In the genomic region with DNA sequence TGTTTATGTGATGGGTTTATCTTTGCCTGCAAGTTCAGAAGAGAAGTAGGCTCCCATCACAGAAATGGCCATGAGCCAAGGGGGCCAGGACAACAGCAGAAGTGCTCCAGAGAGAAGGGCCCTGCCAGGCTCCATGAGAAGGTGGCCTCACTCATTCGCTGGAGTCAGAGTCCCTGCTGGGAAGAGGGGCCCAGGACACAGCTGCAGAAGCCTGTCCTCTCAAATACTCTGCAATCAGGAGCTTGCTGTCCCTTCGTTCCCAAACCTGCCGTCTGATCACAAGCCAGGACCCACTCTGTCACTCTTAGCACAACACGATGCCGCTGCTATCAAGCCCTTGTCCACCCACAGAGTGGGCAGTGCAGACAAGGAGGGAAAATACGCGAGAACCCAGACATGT, we compare ENCODE assay signal across 19 cellular contexts.
DNase-seq lines count a peak whose midpoint lies in the region; ATAC-seq and TF ChIP-seq lines count a peak whose summit lies in the region.
"Had no signal": no experiment of that assay in that cellular context is flagged by ENCODE, and none has a peak within 500 bp of the region (broad histone marks: within the 10 kb centered on the region; RNA-seq: fewer than 3 reads in every experiment).

No MANE protein-coding gene starts in this region.

- no peak overlapping the region for H2AFZ ChIP-seq in neuronal stem cell (ENCODE audit: low read length)
- H2AFZ ChIP-seq: GM23248 had no signal

- H3K9ac ChIP-seq in neuronal stem cell (ENCODE audit: low read depth, low read length, poor library complexity) = no peak overlapping the region
- H3K9ac ChIP-seq: BLaER1, GM23248 had no signal

- no peak overlapping the region for H2BK12ac ChIP-seq in neuronal stem cell (ENCODE audit: low read length)

- H2AK5ac ChIP-seq in neuronal stem cell (ENCODE audit: low read depth, low read length) = no peak overlapping the region

- H2BK120ac ChIP-seq in neuronal stem cell (ENCODE audit: low read depth, low read length) = no peak overlapping the region

- H3K27me3 ChIP-seq in right atrium auricular region (no peaks in the 10 kb centered on the region), neuronal stem cell (ENCODE audit: control insufficient read depth in 3 of 3, insufficient read depth in 3 of 3, low read depth in 1 of 3, low read length in 3 of 3) (peaks cover 0 to 36% (median 0%) of the 10 kb centered on the region in 3 experiments)
- H3K27me3 ChIP-seq: BLaER1 had no signal

- no peak overlapping the region for H3K14ac ChIP-seq in neuronal stem cell (ENCODE audit: low read length)

- H2BK15ac ChIP-seq in neuronal stem cell (ENCODE audit: low read length) = no peak overlapping the region

- no peak overlapping the region for H3K4me3 ChIP-seq in right atrium auricular region
- H3K4me3 ChIP-seq in neuronal stem cell (ENCODE audit: low read length in 2 of 2) = no peak overlapping the region
- H3K4me3 ChIP-seq: BLaER1, GM12878, GM23248 had no signal

- H3K27ac ChIP-seq in right atrium auricular region = no peak overlapping the region
- no peak overlapping the region for H3K27ac ChIP-seq in neuronal stem cell (replicated peaks; ENCODE audit: low read length)
- H3K27ac ChIP-seq: BLaER1, C4-2B, GM23248 had no signal

- H3K9me3 ChIP-seq in right atrium auricular region (no peaks in the 10 kb centered on the region), neuronal stem cell (replicated peaks in 1 of 2; ENCODE audit: control insufficient read depth in 2 of 2, insufficient read depth in 1 of 2, low read depth in 1 of 2, low read length in 2 of 2) (no peaks in the 10 kb centered on the region)
- H3K9me3 ChIP-seq: BLaER1, Caco-2 had no signal

- no peak overlapping the region for H4K8ac ChIP-seq in neuronal stem cell (ENCODE audit: low read depth, low read length)

- no peak for DNase-seq in Right ventricle myocardium superior
- DNase-seq in right atrium auricular region (ENCODE audit: low spot score) = no peak
- peak; percentile 81 for DNase-seq in NCI-H446 treated with DMSO at 0.1 percent for 48 hours (lab: John Stamatoyannopoulos, UW)
- no peak for DNase-seq in left ventricle myocardium superior
- DNase-seq in neuronal stem cell (ENCODE audit: low spot score) = no peak
- no peak for DNase-seq in SKM-1 (lab: John Stamatoyannopoulos, UW; ENCODE audit: unreplicated experiment)
- DNase-seq in DMS79 treated with DMSO at 0.1 percent for 48 hours (lab: John Stamatoyannopoulos, UW) = no peak
- DNase-seq in activated effector memory CD4-positive, alpha-beta T cell treated with Interleukin-2 at 50 U/mL for 16 hours = no peak
- DNase-seq: Caco-2; CD4-positive, CD25-positive, alpha-beta regulatory T cell; CD8-positive, alpha-beta T cell; DMS53; DND-41; GDM1; GM23248; HCEC 1CT had no signal

- TF ChIP-seq CTCF in right atrium auricular region (IDR thresholded peaks at IDR 0.05) = no peak

- no peak overlapping the region for H2BK5ac ChIP-seq in neuronal stem cell (ENCODE audit: low read length)

- ATAC-seq in Right ventricle myocardium superior (ENCODE audit: poor library complexity) (peak; percentile 25), left ventricle myocardium superior (peak; percentile 18)
- ATAC-seq: CD8-positive, alpha-beta T cell; GM12878 had no signal

- no peak overlapping the region for H3K23ac ChIP-seq in neuronal stem cell (ENCODE audit: low read depth, low read length, poor library complexity)

- no peak overlapping the region for H4K91ac ChIP-seq in neuronal stem cell (ENCODE audit: low read depth, low read length, poor library complexity)

- no peaks in the 10 kb centered on the region for H3K79me1 ChIP-seq in neuronal stem cell (ENCODE audit: low read depth, low read length)

- H3K36me3 ChIP-seq in right atrium auricular region (peaks cover 40% of the 10 kb centered on the region), neuronal stem cell (replicated peaks in 1 of 2; ENCODE audit: control insufficient read depth in 2 of 2, insufficient read depth in 2 of 2, low read length in 2 of 2) (no peaks in the 10 kb centered on the region)
- H3K36me3 ChIP-seq: BLaER1 had no signal

- peaks cover 0 to 24% of the 10 kb centered on the region in 2 donors for H3K4me1 ChIP-seq in right atrium auricular region
- peaks cover 0 to 2% of the 10 kb centered on the region in 2 donors for H3K4me1 ChIP-seq in neuronal stem cell (ENCODE audit: control insufficient read depth in 2 of 2, insufficient read depth in 1 of 2, low read depth in 1 of 2, low read length in 2 of 2)
- H3K4me1 ChIP-seq: BLaER1, Caco-2 had no signal

- H3K4ac ChIP-seq in neuronal stem cell (ENCODE audit: low read length) = no peak overlapping the region

- intact Hi-C loops in Right ventricle myocardium superior (cut with DNase I) (no loop called here), left ventricle myocardium superior (cut with micrococcal nuclease) (no loop called here)

- no peak overlapping the region for H3K4me2 ChIP-seq in neuronal stem cell (ENCODE audit: insufficient read depth, low read length, poor library complexity, severe bottlenecking)
- H3K4me2 ChIP-seq: BLaER1 had no signal

- H3K18ac ChIP-seq in neuronal stem cell (ENCODE audit: low read length) = peak overlapping the region; percentile 20

- WGBS in neuronal stem cell (ENCODE audit: extremely low coverage in 2 of 2, insufficient read length in 2 of 2, insufficient replicate concordance in 1 of 2), 2 donors = no CpG with 5 or more reads among the region's 7 CpGs
